1 cellular context compared by ENCODE assay signal in genomic region chr6:30447237-30447636, GRCh38.
TF ChIP-seq lines count a peak whose summit lies in the region.

No MANE protein-coding gene starts in this region.

TF ChIP-seq in SK-N-SH treated with all-trans-retinoic acid at 6 μM for 48 hours, 23 proteins besides CTCF, POLR2A, EP300 and RAD21 (continued from another document):
- TF ChIP-seq CSRNP3 (CRISPR knock-in tag; IDR thresholded peaks at IDR 0.05): no peak
